Comparison of ENCODE assay signal across 27 cellular contexts in the genomic region with DNA sequence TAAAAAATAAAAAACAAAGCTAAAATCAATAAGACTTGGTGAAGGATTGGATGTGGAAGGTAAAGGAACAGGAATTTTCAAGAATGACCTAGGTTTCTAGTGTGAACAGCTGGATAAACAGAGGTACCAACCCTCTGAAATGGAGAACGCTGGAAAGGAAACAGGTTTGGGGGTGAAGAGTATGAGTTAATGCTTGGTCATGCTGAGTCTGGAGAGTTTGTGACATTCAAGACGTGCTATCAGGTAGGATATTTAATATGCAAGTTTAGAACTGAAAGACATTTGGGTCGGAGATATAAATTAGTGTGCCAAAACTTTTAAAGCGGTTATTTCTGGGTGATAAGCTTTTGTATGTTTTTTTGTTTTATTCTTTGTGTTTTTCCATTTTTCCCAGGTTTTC. TPM values are rescaled to one million over a fixed set of nuclear protein-coding genes. Genes with fewer than 3 reads are reported as not detected.
"Had no signal": no experiment of that assay in that cellular context is flagged by ENCODE, and none has a peak within 500 bp of the region (broad histone marks: within the 10 kb centered on the region; RNA-seq: fewer than 3 reads in every experiment).

No MANE protein-coding gene starts in this region.

- H3K27ac ChIP-seq: epithelial cell of prostate, esophagus squamous epithelium, gastrocnemius medialis, heart right ventricle, left lung, lower lobe of right lung had no signal

- DNase-seq: cortex of kidney; effector CD8-positive, alpha-beta T cell; effector memory CD8-positive, alpha-beta T cell; endodermal cell; esophagus squamous epithelium; foreskin fibroblast; foreskin melanocyte; gastrocnemius medialis; glutamatergic neuron; head of caudate nucleus; heart right ventricle; hippocampal formation; left cardiac atrium; left lung; left ventricle myocardium superior; lower lobe of right lung; mesenchymal stem cell; mucosa of descending colon; naive B cell; naive thymus-derived CD8-positive, alpha-beta T cell had no signal

- ATAC-seq: effector memory CD8-positive, alpha-beta T cell; esophagus mucosa; gastrocnemius medialis; heart right ventricle; left cardiac atrium; left lung; left ventricle myocardium superior; lower lobe of right lung; mucosa of descending colon; naive thymus-derived CD8-positive, alpha-beta T cell had no signal

- H3K4me3 ChIP-seq: esophagus squamous epithelium, gastrocnemius medialis, heart right ventricle, left lung, lower lobe of right lung, mucosa of descending colon had no signal

- H3K36me3 ChIP-seq: esophagus squamous epithelium, gastrocnemius medialis, heart right ventricle, left lung, lower lobe of right lung had no signal

- FAIRE-seq: endometrium, islet of Langerhans, keratinocyte had no signal

- H3K27me3 ChIP-seq: gastrocnemius medialis, heart right ventricle, left lung had no signal

- H3K9me3 ChIP-seq: esophagus squamous epithelium, gastrocnemius medialis, heart right ventricle, left lung, lower lobe of right lung, mucosa of descending colon had no signal

RNA-seq across cellular contexts. Expression of a gene that starts 11.4 kb away (rescaled TPM):
- total RNA-seq: kidney epithelial cell, myocyte had no signal
